17 cellular contexts compared by ENCODE assay signal in the genomic region with DNA sequence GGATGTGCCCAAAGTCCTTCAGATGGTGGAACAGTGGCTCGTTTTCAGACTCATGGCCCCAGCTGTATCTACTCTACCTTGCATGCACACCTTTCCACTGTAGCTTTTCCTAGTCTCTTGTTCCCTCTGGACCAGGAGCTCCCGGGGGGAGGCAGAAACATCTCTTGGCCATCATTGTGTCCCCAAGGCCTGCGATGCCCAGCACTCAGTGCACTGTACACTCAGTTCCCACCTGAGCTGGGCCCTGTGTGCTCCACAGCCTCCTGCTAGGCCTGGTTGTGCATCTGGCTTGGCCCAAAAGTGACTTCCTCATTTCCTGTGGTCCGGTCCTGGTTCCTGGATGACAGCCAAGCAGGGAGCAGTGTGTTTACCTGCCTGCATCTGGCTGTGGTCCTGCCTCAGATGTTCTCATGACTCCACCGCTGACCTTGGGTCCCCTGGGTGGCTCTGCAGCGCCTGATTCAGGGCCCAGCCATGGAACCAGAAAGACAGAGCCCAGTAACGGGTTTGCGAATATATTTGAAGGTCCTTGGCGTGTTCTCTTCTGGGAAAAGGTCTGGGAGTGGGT. TPM values are rescaled to one million over a fixed set of nuclear protein-coding genes. Genes with fewer than 3 reads are reported as not detected.
A peak's percentile ranks its signal among the peaks of the same experiment; 100 is the strongest.
DNase-seq lines count a peak whose midpoint lies in the region; ATAC-seq and TF ChIP-seq lines count a peak whose summit lies in the region.
"Had no signal": no experiment of that assay in that cellular context is flagged by ENCODE, and none has a peak within 500 bp of the region (broad histone marks: within the 10 kb centered on the region; RNA-seq: fewer than 3 reads in every experiment).

No MANE protein-coding gene starts in this region.

- H3K4me1 Mint-ChIP-seq in stimulated activated effector memory CD8-positive, alpha-beta T cell treated with anti-CD3 and anti-CD28 coated beads, Interleukin-12 subunit alpha, Interleukin-12 subunit beta, amount 100 ng/mL, for 72 hours: no peaks in the 10 kb centered on the region

- H3K4me3 ChIP-seq in body of pancreas (no peak overlapping the region), osteoblast (ENCODE audit: insufficient read depth, low read length) (no peak overlapping the region)
- H3K4me3 ChIP-seq: PC-9 had no signal

- H4K20me1 ChIP-seq in osteoblast (ENCODE audit: insufficient read depth, low read length): no peaks in the 10 kb centered on the region

- intact Hi-C loops in body of pancreas (cut with DNase I): no loop called here

- WGBS in body of pancreas, 2 donors: 51 to 66% methylated on average over 6 to 9 of the region's 9 CpGs

- no peaks in the 10 kb centered on the region for H3K79me2 ChIP-seq in osteoblast (ENCODE audit: insufficient read depth, low read length)

- H3K4me2 ChIP-seq in osteoblast (ENCODE audit: insufficient read depth, low read length): no peak overlapping the region
- H3K4me2 ChIP-seq: PC-9 had no signal

- H3K27me3 ChIP-seq in body of pancreas: no peaks in the 10 kb centered on the region
- peaks cover 11% of the 10 kb centered on the region for H3K27me3 ChIP-seq in osteoblast (ENCODE audit: insufficient read depth, low read length)

- peak; percentile 75 for ATAC-seq in body of pancreas
- no peak for ATAC-seq in HG03196 (IDR thresholded peaks at IDR 0.05; ENCODE audit: unreplicated experiment)
- no peak for ATAC-seq in stimulated activated effector memory CD8-positive, alpha-beta T cell treated with anti-CD3 and anti-CD28 coated beads, Interleukin-12 subunit alpha, Interleukin-12 subunit beta, amount 100 ng/mL, for 72 hours

- H3K27ac ChIP-seq in body of pancreas (peak overlapping the region in 2 of 4 donors; percentile 24 to 49), osteoblast (ENCODE audit: low read depth, low read length) (no peak overlapping the region)
- H3K27ac ChIP-seq: PC-9 had no signal

- no peak overlapping the region for H3K27ac Mint-ChIP-seq in stimulated activated effector memory CD8-positive, alpha-beta T cell treated with anti-CD3 and anti-CD28 coated beads, Interleukin-12 subunit alpha, Interleukin-12 subunit beta, amount 100 ng/mL, for 72 hours

- H3K36me3 ChIP-seq in body of pancreas (replicated peaks in 1 of 2; ENCODE audit: insufficient read depth in 1 of 2, low read depth in 2 of 2) (no peaks in the 10 kb centered on the region), osteoblast (ENCODE audit: insufficient read depth, low read length) (no peaks in the 10 kb centered on the region)

- no peaks in the 10 kb centered on the region for H3K36me3 Mint-ChIP-seq in stimulated activated effector memory CD8-positive, alpha-beta T cell treated with anti-CD3 and anti-CD28 coated beads, Interleukin-12 subunit alpha, Interleukin-12 subunit beta, amount 100 ng/mL, for 72 hours

- TF ChIP-seq CTCF in body of pancreas (IDR thresholded peaks at IDR 0.05): no peak
- no peak for TF ChIP-seq CTCF in osteoblast (IDR thresholded peaks at IDR 0.05; ENCODE audit: extremely low read depth, low read depth, low read length)

- H3K9me3 Mint-ChIP-seq in stimulated activated effector memory CD8-positive, alpha-beta T cell treated with anti-CD3 and anti-CD28 coated beads, Interleukin-12 subunit alpha, Interleukin-12 subunit beta, amount 100 ng/mL, for 72 hours: peaks cover 13% of the 10 kb centered on the region

- H3K9me3 ChIP-seq in body of pancreas: no peaks in the 10 kb centered on the region
- no peaks in the 10 kb centered on the region for H3K9me3 ChIP-seq in osteoblast (ENCODE audit: low read depth, low read length)

- H2AFZ ChIP-seq in osteoblast (ENCODE audit: low read length): no peak overlapping the region
- H2AFZ ChIP-seq: PC-9 had no signal

- H3K4me3 Mint-ChIP-seq in stimulated activated effector memory CD8-positive, alpha-beta T cell treated with anti-CD3 and anti-CD28 coated beads, Interleukin-12 subunit alpha, Interleukin-12 subunit beta, amount 100 ng/mL, for 72 hours: no peak overlapping the region

- H3K4me1 ChIP-seq in body of pancreas: peaks cover 7% of the 10 kb centered on the region
- H3K4me1 ChIP-seq in osteoblast (ENCODE audit: insufficient read depth, low read length): no peaks in the 10 kb centered on the region

- DNase-seq in DMS153 (lab: John Stamatoyannopoulos, UW) (peak; percentile 38), HT-29 (ENCODE audit: low spot score) (peak; percentile 71), body of pancreas (peak; percentile 57 to 91 (median 82)), osteoblast (ENCODE audit: insufficient read length, low spot score, missing footprints) (peak; percentile 73), KG1 (lab: John Stamatoyannopoulos, UW) (no peak), NCI-H1930 (lab: John Stamatoyannopoulos, UW) (no peak)
- no peak for DNase-seq in stimulated activated effector memory CD8-positive, alpha-beta T cell treated with anti-CD3 and anti-CD28 coated beads, Interleukin-12 subunit alpha, Interleukin-12 subunit beta, amount 100 ng/mL, for 72 hours (ENCODE audit: low spot score in 2 of 2)
- DNase-seq: C1 segment of cervical spinal cord, DMS 273 treated with DMSO at 0.1 percent for 48 hours, HCEC 1CT, KBM-7, NCI-H146, NCI-H2107, NCI-H2227 treated with DMSO at 0.1 percent for 48 hours, NCI-H526, PC-9 had no signal

- no peak for TF ChIP-seq POLR2A in body of pancreas (IDR thresholded peaks at IDR 0.05)

RNA-seq across cellular contexts. Expression of gene DOCK1, which starts 9.9 kb away (rescaled TPM):
- 28.4 and 32.6 TPM in 2 replicates for total RNA-seq in HT-29 (2014; rRNA removed; shearing (Covaris generic))
- total RNA-seq in body of pancreas (10 to 100 TPM; 34.3 to 44.1 TPM), osteoblast (80.3 and 106 TPM in 2 replicates)

Comparison
In these comparisons a context has a peak if more than half of its experiments do, and no peak if none do; other contexts are left out.
1. DNase-seq: peak in DMS153 (single experiment), HT-29 (single experiment), body of pancreas (4 of 4) and osteoblast (single experiment); none in stimulated activated effector memory CD8-positive, alpha-beta T cell treated with anti-CD3 and anti-CD28 coated beads, Interleukin-12 subunit alpha, Interleukin-12 subunit beta, amount 100 ng/mL, for 72 hours (0 of 2), KG1 (single experiment) and NCI-H1930 (0 of 2).